In genomic region chr20:40009542-40009941, GRCh38 we compare ENCODE assay signal across 20 cellular contexts.
A peak's percentile ranks its signal among the peaks of the same experiment; 100 is the strongest.
DNase-seq lines count a peak whose midpoint lies in the region; ATAC-seq and TF ChIP-seq lines count a peak whose summit lies in the region.
"Had no signal": no experiment of that assay in that cellular context is flagged by ENCODE, and none has a peak within 500 bp of the region (broad histone marks: within the 10 kb centered on the region; RNA-seq: fewer than 3 reads in every experiment).

No MANE protein-coding gene starts in this region.

- no peaks in the 10 kb centered on the region for H3K36me3 ChIP-seq in osteoblast (ENCODE audit: insufficient read depth, low read length)
- H3K36me3 ChIP-seq in CD8-positive, alpha-beta memory T cell (ENCODE audit: insufficient read depth, low read length): no peaks in the 10 kb centered on the region
- H3K36me3 ChIP-seq: SJCRH30 had no signal

- H3K4me2 ChIP-seq in osteoblast (ENCODE audit: insufficient read depth, low read length): no peak overlapping the region

- peak overlapping the region; percentile 83 for H3K27ac ChIP-seq in epithelial cell of prostate
- no peak overlapping the region for H3K27ac ChIP-seq in osteoblast (ENCODE audit: low read depth, low read length)
- no peak overlapping the region for H3K27ac ChIP-seq in CD8-positive, alpha-beta memory T cell (ENCODE audit: low read depth, low read length)
- H3K27ac ChIP-seq: RWPE1 had no signal

- peaks cover 12% of the 10 kb centered on the region for H3K4me1 ChIP-seq in osteoblast (ENCODE audit: insufficient read depth, low read length)
- H3K4me1 ChIP-seq in CD8-positive, alpha-beta memory T cell (ENCODE audit: insufficient read depth, low read length): no peaks in the 10 kb centered on the region

- no peaks in the 10 kb centered on the region for H4K20me1 ChIP-seq in osteoblast (ENCODE audit: insufficient read depth, low read length)

- peak; percentile 78 for DNase-seq in EL
- DNase-seq in RPMI7951 (ENCODE audit: low read depth): peak; percentile 60
- DNase-seq in epithelial cell of prostate (ENCODE audit: low read depth, low spot score): peak; percentile 14
- DNase-seq in osteoblast (ENCODE audit: insufficient read length, low spot score, missing footprints): peak; percentile 21
- DNase-seq in NCI-H82 (lab: John Stamatoyannopoulos, UW): no peak
- DNase-seq in glutamatergic neuron: no peak
- DNase-seq in CD8-positive, alpha-beta memory T cell: no peak
- DNase-seq: Calu3; CD4-positive, alpha-beta T cell; DMS79 treated with DMSO at 0.1 percent for 48 hours; KG1; MM.1S; NCI-H1092 treated with DMSO at 0.1 percent for 48 hours; NCI-H1694; NCI-H345; NCI-H526; SJCRH30 had no signal

- no peak for ATAC-seq in HG03378 (IDR thresholded peaks at IDR 0.05; ENCODE audit: unreplicated experiment)

- H2AFZ ChIP-seq in osteoblast (ENCODE audit: low read length): no peak overlapping the region

- no peaks in the 10 kb centered on the region for H3K36me3 Mint-ChIP-seq in glutamatergic neuron (ENCODE audit: unreplicated experiment)
- H3K36me3 Mint-ChIP-seq in CD8-positive, alpha-beta memory T cell: no peaks in the 10 kb centered on the region

- peaks cover 3% of the 10 kb centered on the region for H3K4me1 Mint-ChIP-seq in glutamatergic neuron (ENCODE audit: low read depth, unreplicated experiment)
- no peaks in the 10 kb centered on the region for H3K4me1 Mint-ChIP-seq in CD8-positive, alpha-beta memory T cell
- H3K4me1 Mint-ChIP-seq: B cell had no signal

- TF ChIP-seq CTCF in osteoblast (IDR thresholded peaks at IDR 0.05; ENCODE audit: extremely low read depth, low read depth, low read length) (no peak), glutamatergic neuron (IDR thresholded peaks at IDR 0.05; ENCODE audit: partially characterized antibody, unreplicated experiment) (no peak)

- no peaks in the 10 kb centered on the region for H3K79me2 ChIP-seq in osteoblast (ENCODE audit: insufficient read depth, low read length)

- POLR2A ChIA-PET in CD8-positive, alpha-beta memory T cell (lab: Charles Lee): no interaction called here

- H3K4me3 Mint-ChIP-seq in glutamatergic neuron (ENCODE audit: unreplicated experiment): no peak overlapping the region
- no peak overlapping the region for H3K4me3 Mint-ChIP-seq in CD8-positive, alpha-beta memory T cell
- H3K4me3 Mint-ChIP-seq: B cell; CD4-positive, alpha-beta T cell had no signal

- H3K27me3 ChIP-seq in osteoblast (ENCODE audit: insufficient read depth, low read length): no peaks in the 10 kb centered on the region
- no peaks in the 10 kb centered on the region for H3K27me3 ChIP-seq in CD8-positive, alpha-beta memory T cell (ENCODE audit: insufficient read depth, low read length, poor library complexity, severe bottlenecking)
- H3K27me3 ChIP-seq: SJCRH30 had no signal

- H3K9me3 ChIP-seq in osteoblast (ENCODE audit: low read depth, low read length): peaks cover 3% of the 10 kb centered on the region
- H3K9me3 ChIP-seq in CD8-positive, alpha-beta memory T cell (ENCODE audit: low read length): no peaks in the 10 kb centered on the region
- H3K9me3 ChIP-seq: SJCRH30 had no signal

- no peaks in the 10 kb centered on the region for H3K9me3 Mint-ChIP-seq in glutamatergic neuron (ENCODE audit: unreplicated experiment)
- peaks cover 0 to 6% (median 3%) of the 10 kb centered on the region in 5 donors for H3K9me3 Mint-ChIP-seq in CD8-positive, alpha-beta memory T cell
- H3K9me3 Mint-ChIP-seq: CD4-positive, alpha-beta T cell had no signal

- no peak overlapping the region for H3K4me3 ChIP-seq in osteoblast (ENCODE audit: insufficient read depth, low read length)
- H3K4me3 ChIP-seq in CD8-positive, alpha-beta memory T cell (ENCODE audit: low read length): no peak overlapping the region
- H3K4me3 ChIP-seq: SJCRH30 had no signal

- CTCF ChIA-PET in CD8-positive, alpha-beta memory T cell (lab: Charles Lee): no interaction called here

- no peaks in the 10 kb centered on the region for H3K27me3 Mint-ChIP-seq in glutamatergic neuron (ENCODE audit: unreplicated experiment)
- peaks cover 0 to 3% of the 10 kb centered on the region in 2 donors for H3K27me3 Mint-ChIP-seq in CD8-positive, alpha-beta memory T cell
- H3K27me3 Mint-ChIP-seq: CD4-positive, alpha-beta T cell had no signal

- no peak overlapping the region for H3K27ac Mint-ChIP-seq in glutamatergic neuron (ENCODE audit: unreplicated experiment)
- no peak overlapping the region for H3K27ac Mint-ChIP-seq in CD8-positive, alpha-beta memory T cell
- H3K27ac Mint-ChIP-seq: B cell; CD4-positive, alpha-beta T cell had no signal

Comparison
In these comparisons a context has a peak if more than half of its experiments do, and no peak if none do; other contexts are left out.
1. DNase-seq: peak in EL (single experiment), RPMI7951 (single experiment), epithelial cell of prostate (single experiment) and osteoblast (single experiment); none in NCI-H82 (single experiment), glutamatergic neuron (single experiment) and CD8-positive, alpha-beta memory T cell (0 of 5).